19 cellular contexts compared by ENCODE assay signal in genomic region chr14:28681681-28682080, GRCh38.
"Had no signal": no experiment of that assay in that cellular context is flagged by ENCODE, and none has a peak within 500 bp of the region (broad histone marks: within the 10 kb centered on the region; RNA-seq: fewer than 3 reads in every experiment).

No MANE protein-coding gene starts in this region.

- H3K4me1 Mint-ChIP-seq: naive thymus-derived CD8-positive, alpha-beta T cell had no signal

- H3K4me3 Mint-ChIP-seq: naive thymus-derived CD8-positive, alpha-beta T cell had no signal

- H3K4me1 ChIP-seq: left lung, parathyroid adenoma, transverse colon, vagina had no signal

- H3K27me3 Mint-ChIP-seq: naive thymus-derived CD8-positive, alpha-beta T cell had no signal

- H3K27ac ChIP-seq: brain microvascular endothelial cell, left lung, parathyroid adenoma, transverse colon, vagina had no signal

- DNase-seq: activated CD4-positive, alpha-beta T cell treated with anti-CD3 and anti-CD28 coated beads, Interleukin-2, amount 50 U/mL, for 1 hour; activated naive CD4-positive, alpha-beta T cell; anterior cingulate cortex; brain microvascular endothelial cell; cerebellar nuclear complex; effector CD8-positive, alpha-beta T cell; foreskin melanocyte; islet precursor cell; left lung; mammary epithelial cell; naive thymus-derived CD8-positive, alpha-beta T cell; small intestine; stimulated activated CD4-positive, alpha-beta T cell treated with anti-CD3 and anti-CD28 coated beads, Interleukin-4, amount 100 ng/mL, for 24 hours; stimulated activated naive CD4-positive, alpha-beta T cell treated with Interleukin-2 at 50 U/mL for 16 hours; substantia nigra; transverse colon had no signal

- H3K27ac Mint-ChIP-seq: naive thymus-derived CD8-positive, alpha-beta T cell had no signal

- H3K27me3 ChIP-seq: brain microvascular endothelial cell, left lung, transverse colon, vagina had no signal

- H3K36me3 ChIP-seq: brain microvascular endothelial cell, left lung, transverse colon, vagina had no signal

- ATAC-seq: left lung; naive thymus-derived CD8-positive, alpha-beta T cell had no signal

- FAIRE-seq: small intestine, TTC549 had no signal

- H3K9me3 ChIP-seq: left lung, transverse colon, vagina had no signal

- H3K36me3 Mint-ChIP-seq: naive thymus-derived CD8-positive, alpha-beta T cell had no signal

- H3K4me3 ChIP-seq: left lung, transverse colon, vagina had no signal
